In the genomic region with DNA sequence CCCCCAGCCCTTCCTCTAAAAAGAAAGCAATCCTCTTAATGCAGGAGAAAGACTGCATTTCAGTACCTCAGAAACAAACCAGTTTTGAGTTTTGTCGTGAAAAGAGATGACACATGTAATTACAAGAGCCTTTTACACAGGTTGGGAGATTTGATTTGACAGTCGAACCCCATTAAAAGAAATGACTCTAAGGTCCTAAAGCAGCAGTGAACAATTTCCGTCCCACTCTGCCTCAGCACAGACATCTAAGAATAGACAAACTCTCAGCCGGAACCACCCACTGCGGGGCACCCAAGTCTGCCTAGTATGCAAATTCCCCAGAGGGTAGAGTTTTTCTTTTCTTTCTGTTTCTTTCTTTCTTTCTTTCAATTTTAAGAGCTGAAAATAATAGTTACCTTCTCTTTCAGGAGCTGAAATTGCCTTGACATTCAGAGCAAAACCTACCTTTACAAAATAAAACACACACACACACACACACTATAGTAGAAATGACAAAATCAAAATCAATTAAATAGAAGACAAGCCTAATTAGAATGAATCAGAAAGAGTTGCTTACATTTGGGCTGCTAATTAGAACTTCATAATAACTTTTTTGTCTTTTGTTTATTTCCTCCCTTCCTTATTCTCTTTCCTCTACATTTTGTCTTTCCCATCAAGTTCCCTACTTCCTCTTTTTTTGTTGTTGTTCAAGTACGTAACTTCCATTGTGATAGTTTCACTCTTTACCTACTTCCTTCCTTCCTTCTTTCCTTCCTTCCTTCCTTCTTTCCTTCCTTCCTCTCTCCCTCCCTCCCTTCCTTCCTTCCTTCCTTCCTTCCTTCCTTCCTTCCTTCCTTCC, we compare ENCODE assay signal across 8 cellular contexts.
DNase-seq lines count a peak whose midpoint lies in the region; ATAC-seq, FAIRE-seq and TF ChIP-seq lines count a peak whose summit lies in the region.

No MANE protein-coding gene starts in this region.

- POLR2A ChIA-PET in GM10248 (lab: Yijun Ruan, JAX) = interaction anchor here (0.6 kb wide), 1 partner anchor 57 kb away, joined by 18 read pairs; no protein-coding TSS in a partner anchor

- H3K4me3 ChIP-seq in pancreas = no peak overlapping the region

- no peaks in the 10 kb centered on the region for H3K36me3 ChIP-seq in pancreas

- no peaks in the 10 kb centered on the region for H3K4me1 ChIP-seq in pancreas

- H3K27ac ChIP-seq in pancreas = no peak overlapping the region

- peaks cover 2% of the 10 kb centered on the region for H3K27me3 Mint-ChIP-seq in endothelial cell (ENCODE audit: unreplicated experiment)

- H3K36me3 Mint-ChIP-seq in endothelial cell (ENCODE audit: low read depth, unreplicated experiment) = no peaks in the 10 kb centered on the region

- no peaks in the 10 kb centered on the region for H3K9me3 Mint-ChIP-seq in endothelial cell (ENCODE audit: unreplicated experiment)

- CTCF ChIA-PET in GM10248 (lab: Yijun Ruan, JAX) = interaction anchor here (1.1 to 1.9 kb wide), 4 partner anchors 11 to 93 kb away, joined by 3 to 6 read pairs (median 3); no protein-coding TSS in a partner anchor

- no peaks in the 10 kb centered on the region for H3K27me3 ChIP-seq in pancreas

- WGBS in pancreas, 2 donors = 61 to 66% methylated on average over 6 of the region's 6 CpGs

- H3K4me3 Mint-ChIP-seq in endothelial cell (ENCODE audit: unreplicated experiment) = no peak overlapping the region

- no peaks in the 10 kb centered on the region for H3K9me3 ChIP-seq in pancreas

- intact Hi-C loops in pancreas (cut with DNase I) = no loop called here

- ATAC-seq in GM21381 (IDR thresholded peaks at IDR 0.05; ENCODE audit: unreplicated experiment) = peak; percentile 97
- peak; percentile 99 for ATAC-seq in HG03520 (IDR thresholded peaks at IDR 0.05; ENCODE audit: unreplicated experiment)
- ATAC-seq in pancreas = no peak

- peak; percentile 1 for TF ChIP-seq CTCF in GM10248 (IDR thresholded peaks at IDR 0.05; ENCODE audit: control extremely low read depth, extremely low read depth, low read depth, missing control alignments)
- no peak for TF ChIP-seq CTCF in endothelial cell (IDR thresholded peaks at IDR 0.05; ENCODE audit: unreplicated experiment)
- TF ChIP-seq CTCF in pancreas (IDR thresholded peaks at IDR 0.05) = no peak

- no peaks in the 10 kb centered on the region for H3K4me1 Mint-ChIP-seq in endothelial cell (ENCODE audit: unreplicated experiment)

- DNase-seq in GM10248 (ENCODE audit: extremely low spot score) (peak; percentile 77), endothelial cell (ENCODE audit: low spot score) (no peak), DMS 273 (lab: John Stamatoyannopoulos, UW; ENCODE audit: unreplicated experiment) (no peak), NCI-H774 (lab: John Stamatoyannopoulos, UW) (no peak), NCI-H1092 (lab: John Stamatoyannopoulos, UW) (no peak), pancreas (no peak)

- H3K27ac Mint-ChIP-seq in endothelial cell (ENCODE audit: unreplicated experiment) = peak overlapping the region; percentile 74

- FAIRE-seq in pancreas (lab: Jason Lieb, UNC) = no peak

Comparison
In these comparisons a context has a peak if more than half of its experiments do, and no peak if none do; other contexts are left out.
1. ATAC-seq: peak in GM21381 (single experiment) and HG03520 (single experiment); none in pancreas (0 of 4).